1 cellular context compared by ENCODE assay signal in the genomic region with DNA sequence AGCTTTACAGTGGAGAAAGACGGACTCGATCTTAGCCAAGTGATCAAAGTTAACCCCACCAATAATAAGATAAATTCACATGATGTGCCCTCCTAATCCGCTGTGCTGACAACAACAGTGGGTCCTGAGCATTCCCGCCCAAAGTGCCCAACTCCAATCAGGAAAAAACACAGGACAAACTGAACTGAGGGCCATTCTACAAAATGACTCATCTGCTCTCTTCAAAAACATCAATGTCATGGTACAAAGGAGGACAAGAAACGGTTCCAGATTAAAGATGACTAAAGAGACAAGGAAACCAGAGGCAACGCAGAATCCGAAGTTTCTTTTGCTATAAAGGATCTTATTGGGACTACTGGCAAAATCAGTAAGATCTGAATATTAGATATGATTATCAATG.
TF ChIP-seq lines count a peak whose summit lies in the region.

No MANE protein-coding gene starts in this region.

TF ChIP-seq in HepG2, 621 proteins besides CTCF, POLR2A, EP300 and RAD21 (continued from another document):
- TF ChIP-seq, protein P1, sequence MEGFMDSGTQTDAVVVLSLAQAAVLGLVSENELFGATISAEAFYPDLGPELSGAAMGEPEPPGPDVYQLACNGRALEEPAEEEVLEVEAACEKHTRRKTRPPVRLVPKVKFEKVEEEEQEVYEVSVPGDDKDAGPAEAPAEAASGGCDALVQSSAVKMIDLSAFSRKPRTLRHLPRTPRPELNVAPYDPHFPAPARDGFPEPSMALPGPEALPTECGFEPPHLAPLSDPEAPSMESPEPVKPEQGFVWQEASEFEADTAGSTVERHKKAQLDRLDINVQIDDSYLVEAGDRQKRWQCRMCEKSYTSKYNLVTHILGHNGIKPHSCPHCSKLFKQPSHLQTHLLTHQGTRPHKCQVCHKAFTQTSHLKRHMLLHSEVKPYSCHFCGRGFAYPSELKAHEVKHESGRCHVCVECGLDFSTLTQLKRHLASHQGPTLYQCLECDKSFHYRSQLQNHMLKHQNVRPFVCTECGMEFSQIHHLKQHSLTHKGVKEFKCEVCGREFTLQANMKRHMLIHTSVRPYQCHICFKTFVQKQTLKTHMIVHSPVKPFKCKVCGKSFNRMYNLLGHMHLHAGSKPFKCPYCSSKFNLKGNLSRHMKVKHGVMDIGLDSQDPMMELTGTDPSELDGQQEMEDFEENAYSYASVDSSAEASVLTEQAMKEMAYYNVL (CRISPR knock-in tag; IDR thresholded peaks at IDR 0.05; ENCODE audit: borderline replicate concordance) = no peak
- TF ChIP-seq SNAPC5 (CRISPR knock-in tag; IDR thresholded peaks at IDR 0.05; ENCODE audit: borderline replicate concordance) = no peak
- TF ChIP-seq ZFP62 (CRISPR knock-in tag; IDR thresholded peaks at IDR 0.05) = no peak
- TF ChIP-seq, protein P2, sequence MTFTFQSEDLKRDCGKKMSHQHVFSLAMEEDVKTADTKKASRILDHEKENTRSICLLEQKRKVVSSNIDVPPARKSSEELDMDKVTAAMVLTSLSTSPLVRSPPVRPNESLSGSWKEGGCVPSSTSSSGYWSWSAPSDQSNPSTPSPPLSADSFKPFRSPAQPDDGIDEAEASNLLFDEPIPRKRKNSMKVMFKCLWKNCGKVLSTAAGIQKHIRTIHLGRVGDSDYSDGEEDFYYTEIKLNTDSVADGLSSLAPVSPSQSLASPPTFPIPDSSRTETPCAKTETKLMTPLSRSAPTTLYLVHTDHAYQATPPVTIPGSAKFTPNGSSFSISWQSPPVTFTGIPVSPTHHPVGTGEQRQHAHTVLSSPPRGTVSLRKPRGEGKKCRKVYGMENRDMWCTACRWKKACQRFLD (CRISPR knock-in tag; IDR thresholded peaks at IDR 0.05; ENCODE audit: borderline replicate concordance) = no peak
- TF ChIP-seq NCOR1 (IDR thresholded peaks at IDR 0.05; ENCODE audit: borderline replicate concordance, low read length) = no peak
- no peak for TF ChIP-seq PAWR (CRISPR knock-in tag; IDR thresholded peaks at IDR 0.05; ENCODE audit: borderline replicate concordance)
- TF ChIP-seq ZNF121 (CRISPR knock-in tag; IDR thresholded peaks at IDR 0.05) = no peak
TF ChIP-seq in HepG2: peak in this region for 0.
